30 cellular contexts compared by ENCODE assay signal in the genomic region with DNA sequence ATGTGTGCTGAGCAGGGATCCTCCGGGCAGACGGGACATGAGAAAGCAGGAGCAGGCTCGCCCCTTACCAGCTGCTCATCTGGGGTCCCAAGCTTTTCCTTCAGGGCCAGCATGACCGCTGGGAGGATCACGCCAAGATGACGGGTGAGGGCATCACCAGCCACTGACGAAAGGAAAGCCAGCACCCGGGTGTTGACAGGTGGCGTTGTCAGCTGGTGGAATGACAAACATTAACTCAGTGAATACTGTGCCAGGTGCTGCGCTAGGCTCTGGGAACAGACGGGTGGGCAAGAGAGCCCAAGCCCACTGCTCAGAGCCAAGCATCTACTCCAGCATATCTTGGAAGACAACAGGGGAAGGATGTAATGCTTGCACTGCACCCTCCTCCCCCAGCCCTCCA.
"Had no signal": no experiment of that assay in that cellular context is flagged by ENCODE, and none has a peak within 500 bp of the region (broad histone marks: within the 10 kb centered on the region; RNA-seq: fewer than 3 reads in every experiment).

No MANE protein-coding gene starts in this region.

- H3K9me3 Mint-ChIP-seq: mesothelial cell of epicardium; naive thymus-derived CD4-positive, alpha-beta T cell; nephron; neural progenitor cell; stimulated activated naive B cell treated with anti-CD40 and anti-IgM and Interleukin-4, amounts not matched to agents 10 μg/mL and 1 μg/mL and 100 μg/mL, for 72 hours; stimulated activated naive CD8-positive, alpha-beta T cell treated with anti-CD3 and anti-CD28 coated beads, Interleukin-15, Interleukin-2, amounts not matched to agents 100 ng/mL and 50 ng/mL, for 24 hours had no signal

- H3K27ac ChIP-seq: coronary artery, esophagus squamous epithelium, heart right ventricle, left ventricle myocardium inferior, lower lobe of right lung, neural progenitor cell, parathyroid adenoma, right lobe of liver, thoracic aorta, tibial nerve, upper lobe of left lung had no signal

- H2AFZ ChIP-seq: neural progenitor cell, parathyroid adenoma had no signal

- FAIRE-seq: islet of Langerhans, small intestine, urothelium cell line had no signal

- DNase-seq: dermis blood vessel endothelial cell; effector memory CD4-positive, alpha-beta T cell; erythroblast; esophagus squamous epithelium; foreskin melanocyte; glutamatergic neuron; heart right ventricle; kidney glomerular epithelial cell; left colon; left ventricle myocardium inferior; lower lobe of right lung; mesenchymal stem cell; naive thymus-derived CD4-positive, alpha-beta T cell; small intestine; stimulated activated CD4-positive, alpha-beta T cell treated with anti-CD3 and anti-CD28 coated beads, Interleukin-15, amount 100 ng/mL, for 24 hours; stimulated activated CD4-positive, alpha-beta T cell treated with anti-CD3 and anti-CD28 coated beads, Interleukin-2, amount 100 ng/mL, for 48 hours; stimulated activated naive B cell treated with anti-CD40 and anti-IgM and Interleukin-4, amounts not matched to agents 10 μg/mL and 1 μg/mL and 100 μg/mL, for 72 hours; upper lobe of left lung had no signal

- H3K4me3 ChIP-seq: coronary artery, esophagus squamous epithelium, heart right ventricle, left ventricle myocardium inferior, lower lobe of right lung, neural progenitor cell, right lobe of liver, thoracic aorta, tibial nerve, upper lobe of left lung had no signal

- ATAC-seq: left colon; lower lobe of right lung; naive thymus-derived CD4-positive, alpha-beta T cell; right lobe of liver; stimulated activated naive B cell treated with anti-CD40 and anti-IgM and Interleukin-4, amounts not matched to agents 10 μg/mL and 1 μg/mL and 100 μg/mL, for 72 hours had no signal

- H3K27ac Mint-ChIP-seq: mesothelial cell of epicardium; nephron; neural progenitor cell; stimulated activated naive B cell treated with anti-CD40 and anti-IgM and Interleukin-4, amounts not matched to agents 10 μg/mL and 1 μg/mL and 100 μg/mL, for 72 hours; stimulated activated naive CD8-positive, alpha-beta T cell treated with anti-CD3 and anti-CD28 coated beads, Interleukin-15, Interleukin-2, amounts not matched to agents 100 ng/mL and 50 ng/mL, for 24 hours had no signal

- H3K9me3 ChIP-seq: esophagus squamous epithelium, heart right ventricle, left ventricle myocardium inferior, lower lobe of right lung, right lobe of liver, thoracic aorta, tibial nerve, upper lobe of left lung had no signal

- H3K4me1 Mint-ChIP-seq: mesothelial cell of epicardium; naive thymus-derived CD4-positive, alpha-beta T cell; nephron; neural progenitor cell had no signal

- H3K27me3 Mint-ChIP-seq: naive thymus-derived CD4-positive, alpha-beta T cell; progenitor cell of endocrine pancreas; stimulated activated naive B cell treated with anti-CD40 and anti-IgM and Interleukin-4, amounts not matched to agents 10 μg/mL and 1 μg/mL and 100 μg/mL, for 72 hours; stimulated activated naive CD8-positive, alpha-beta T cell treated with anti-CD3 and anti-CD28 coated beads, Interleukin-15, Interleukin-2, amounts not matched to agents 100 ng/mL and 50 ng/mL, for 24 hours had no signal

- H3K9ac ChIP-seq: neural progenitor cell, parathyroid adenoma had no signal

- H3K4me3 Mint-ChIP-seq: mesothelial cell of epicardium; naive thymus-derived CD4-positive, alpha-beta T cell; nephron; neural progenitor cell; stimulated activated naive B cell treated with anti-CD40 and anti-IgM and Interleukin-4, amounts not matched to agents 10 μg/mL and 1 μg/mL and 100 μg/mL, for 72 hours; stimulated activated naive CD8-positive, alpha-beta T cell treated with anti-CD3 and anti-CD28 coated beads, Interleukin-15, Interleukin-2, amounts not matched to agents 100 ng/mL and 50 ng/mL, for 24 hours had no signal

- H3K4me1 ChIP-seq: esophagus squamous epithelium, lower lobe of right lung, neural progenitor cell, parathyroid adenoma, right lobe of liver, tibial nerve, upper lobe of left lung had no signal

- H3K27me3 ChIP-seq: esophagus squamous epithelium, heart right ventricle, neural progenitor cell, right lobe of liver, tibial nerve, upper lobe of left lung had no signal

- H3K4me2 ChIP-seq: neural progenitor cell had no signal
